ENCODE assay signal across 27 cellular contexts in the genomic region with DNA sequence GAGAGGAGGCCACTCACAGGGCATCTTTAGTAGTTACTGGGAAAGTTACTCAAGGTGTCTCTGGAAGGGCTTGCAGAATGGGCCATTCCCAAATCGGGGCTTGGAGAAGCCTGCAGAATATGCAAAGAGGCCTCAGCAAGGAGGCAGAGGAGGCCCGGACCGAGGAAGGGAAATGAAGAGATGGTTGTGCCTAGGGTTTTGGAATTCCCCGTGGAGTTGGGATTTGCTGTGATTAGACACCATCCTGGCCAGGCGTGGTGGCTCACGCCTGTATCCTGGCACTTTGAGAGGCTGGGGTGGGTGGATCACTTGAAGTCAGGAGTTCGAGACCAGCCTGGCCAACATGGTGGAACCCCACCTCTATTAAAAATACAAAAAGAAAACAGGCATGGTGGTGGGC.
"Had no signal": no experiment of that assay in that cellular context is flagged by ENCODE, and none has a peak within 500 bp of the region (broad histone marks: within the 10 kb centered on the region; RNA-seq: fewer than 3 reads in every experiment).

No MANE protein-coding gene starts in this region.

- FAIRE-seq: RCC 7860, TTC549 had no signal

- H3K4me3 ChIP-seq: ascending aorta, cardiac muscle cell, SJCRH30, SK-N-MC had no signal

- H3K27me3 ChIP-seq: ascending aorta, cardiac muscle cell, SJCRH30 had no signal

- H3K4me1 ChIP-seq: ascending aorta, SJCRH30 had no signal

- H3K36me3 ChIP-seq: ascending aorta, cardiac muscle cell, SJCRH30 had no signal

- DNase-seq: activated CD4-positive, alpha-beta T cell treated with anti-CD3 and anti-CD28 coated beads, Interleukin-2, amount 10 ng/mL, durations not matched to agents 24 days and 14 days; activated CD4-positive, alpha-beta T cell treated with anti-CD3 and anti-CD28 coated beads, Interleukin-2, amount 50 U/mL, for 4 hours; activated CD8-positive, alpha-beta T cell treated with anti-CD3 and anti-CD28 coated beads, Interleukin-2, amount 10 ng/mL, durations not matched to agents 7 days and 5 days; activated naive CD4-positive, alpha-beta T cell treated with anti-CD3 and anti-CD28 coated beads, Interleukin-2, amount 10 ng/mL, durations not matched to agents 7 days and 5 days; activated T-cell treated with anti-CD3 and anti-CD28 coated beads, Interleukin-2, amount 50 U/mL, for 24 hours; amygdala; cerebellar nuclear complex; MM.1S; MV-4-11; NCI-H1092; NCI-H1436 treated with DMSO at 0.1 percent for 48 hours; NCI-H1694 treated with DMSO at 0.1 percent for 48 hours; NCI-H2029; NCI-H510A; NCI-H526; NCI-H748 treated with DMSO at 0.1 percent for 48 hours; NK-92 treated with Interleukin-12 subunit alpha and Interleukin-12 subunit beta, amount 100 ng/mL, for 24 hours; PC-3; Right ventricle myocardium superior; SJCRH30 had no signal

- H3K9me3 ChIP-seq: ascending aorta, SJCRH30 had no signal

- ATAC-seq: activated CD8-positive, alpha-beta T cell treated with anti-CD3 and anti-CD28 coated beads, Interleukin-2, amount 10 ng/mL, durations not matched to agents 7 days and 5 days; PC-3 had no signal

- H3K4me2 ChIP-seq: KMS-11 had no signal

- H3K27ac ChIP-seq: ascending aorta, cardiac muscle cell, KMS-11, RWPE1, SJCRH30, SK-N-MC had no signal

- H3K9ac ChIP-seq: KMS-11 had no signal
